In genomic region chr2:28348149-28348567, GRCh38 we compare ENCODE assay signal across 11 cellular contexts. TPM values are rescaled to one million over a fixed set of nuclear protein-coding genes. Genes with fewer than 3 reads are reported as not detected.
DNase-seq lines count a peak whose midpoint lies in the region; ATAC-seq and TF ChIP-seq lines count a peak whose summit lies in the region.
"Had no signal": no experiment of that assay in that cellular context is flagged by ENCODE, and none has a peak within 500 bp of the region (broad histone marks: within the 10 kb centered on the region; RNA-seq: fewer than 3 reads in every experiment).

No MANE protein-coding gene starts in this region.

- no peaks in the 10 kb centered on the region for H3K9me3 Mint-ChIP-seq in endothelial cell (ENCODE audit: unreplicated experiment)
- H3K9me3 Mint-ChIP-seq: endodermal cell had no signal

- H3K4me3 ChIP-seq in psoas muscle (no peak overlapping the region), vagina (no peak overlapping the region)

- no peak for TF ChIP-seq CTCF in psoas muscle (IDR thresholded peaks at IDR 0.05)
- TF ChIP-seq CTCF in vagina (IDR thresholded peaks at IDR 0.05), result no peak
- TF ChIP-seq CTCF in endothelial cell (IDR thresholded peaks at IDR 0.05; ENCODE audit: unreplicated experiment), result no peak

- peak; percentile 26 for DNase-seq in left cardiac atrium
- DNase-seq in Right ventricle myocardium inferior (ENCODE audit: missing footprints), result no peak
- peak; percentile 26 for DNase-seq in activated naive CD4-positive, alpha-beta T cell treated with anti-CD3 and anti-CD28 coated beads, Interleukin-2, amount 50 U/mL, for 16 hours
- DNase-seq in psoas muscle, result peak; percentile 14 to 51
- DNase-seq in vagina (ENCODE audit: extremely low spot score in 2 of 2), result no peak
- no peak for DNase-seq in endothelial cell (ENCODE audit: low spot score)
- DNase-seq in SIG-M5 (lab: John Stamatoyannopoulos, UW), result no peak
- DNase-seq: endodermal cell, NCI-H187 treated with DMSO at 0.1 percent for 48 hours, RPMI8226 had no signal

- no peak overlapping the region for H3K27ac Mint-ChIP-seq in endothelial cell (ENCODE audit: unreplicated experiment)
- H3K27ac Mint-ChIP-seq: endodermal cell had no signal

- ATAC-seq in left cardiac atrium, result peak in 1 of 2 donors; percentile 31
- ATAC-seq in Right ventricle myocardium inferior, result no peak
- ATAC-seq in psoas muscle, result no peak
- ATAC-seq in GM21529 (IDR thresholded peaks at IDR 0.05; ENCODE audit: unreplicated experiment), result no peak

- no peak overlapping the region for H3K4me3 Mint-ChIP-seq in endothelial cell (ENCODE audit: unreplicated experiment)
- H3K4me3 Mint-ChIP-seq: endodermal cell had no signal

- peak overlapping the region; percentile 85 for H3K27ac ChIP-seq in psoas muscle
- peak overlapping the region; percentile 60 for H3K27ac ChIP-seq in vagina

- no peaks in the 10 kb centered on the region for H3K36me3 ChIP-seq in psoas muscle (ENCODE audit: insufficient read depth in 1 of 2, low read depth in 1 of 2)
- H3K36me3 ChIP-seq in vagina, result no peaks in the 10 kb centered on the region

- no peaks in the 10 kb centered on the region for H3K27me3 Mint-ChIP-seq in endothelial cell (ENCODE audit: unreplicated experiment)

- intact Hi-C loops in left cardiac atrium (cut with DNase I), result no loop called here
- intact Hi-C loops in Right ventricle myocardium inferior (cut with DNase I), result no loop called here
- intact Hi-C loops in psoas muscle (cut with DNase I), result no loop called here
- intact Hi-C loops in vagina (cut with DNase I), result loop anchor here (10.0 kb wide), 1 partner anchor 2003 kb away; the partner anchor contains the start of genes ADGRF3 and SELENOI

- no peaks in the 10 kb centered on the region for H3K9me3 ChIP-seq in psoas muscle
- H3K9me3 ChIP-seq in vagina, result no peaks in the 10 kb centered on the region

- H3K4me1 Mint-ChIP-seq in endothelial cell (ENCODE audit: unreplicated experiment), result peaks cover 18% of the 10 kb centered on the region

- H3K36me3 Mint-ChIP-seq in endothelial cell (ENCODE audit: low read depth, unreplicated experiment), result peaks cover 6% of the 10 kb centered on the region

- H3K4me1 ChIP-seq in psoas muscle (peaks cover 43% of the 10 kb centered on the region), vagina (peaks cover 68% of the 10 kb centered on the region)

- WGBS in psoas muscle, 3 donors, result 74 to 77% (median 77%) methylated on average over 10 of the region's 10 CpGs

- no peak for TF ChIP-seq POLR2A in vagina (IDR thresholded peaks at IDR 0.05)

- H3K27me3 ChIP-seq in psoas muscle (ENCODE audit: insufficient read depth in 3 of 3, low read length in 2 of 3) (no peaks in the 10 kb centered on the region), vagina (no peaks in the 10 kb centered on the region)

RNA-seq across cellular contexts. Expression of gene FOSL2, which starts 44.5 kb away (rescaled TPM):
- total RNA-seq in left cardiac atrium (100 to 1,000 TPM in 1 of 2 donors, 10 to 100 TPM in 1; 66.6 to 140 TPM), Right ventricle myocardium inferior (48.5 TPM), psoas muscle (100 to 1,000 TPM in 3 of 4 donors, 10 to 100 TPM in 1; 52.2 to 278 (median 192) TPM), vagina (213 TPM), endothelial cell (ENCODE audit: unreplicated experiment) (24.4 TPM)
- 10 to 100 TPM; 20.1 to 74.7 (median 72.1) TPM for polyA plus RNA-seq in psoas muscle

Comparison
In these comparisons a context has a peak if more than half of its experiments do, and no peak if none do; other contexts are left out.
1. DNase-seq: peak in left cardiac atrium (single experiment), activated naive CD4-positive, alpha-beta T cell treated with anti-CD3 and anti-CD28 coated beads, Interleukin-2, amount 50 U/mL, for 16 hours (single experiment) and psoas muscle (2 of 2); none in Right ventricle myocardium inferior (single experiment), vagina (0 of 2), endothelial cell (single experiment) and SIG-M5 (single experiment).